In genomic region chr1:10652626-10653025, GRCh38 we compare ENCODE assay signal across 1 cellular context.
TF ChIP-seq lines count a peak whose summit lies in the region.

No MANE protein-coding gene starts in this region.

TF ChIP-seq in HepG2, 621 proteins besides CTCF, POLR2A, EP300 and RAD21 (continued from another document):
- TF ChIP-seq ZNF318 (CRISPR knock-in tag; IDR thresholded peaks at IDR 0.05) (no peak), NCOA1 (CRISPR knock-in tag; IDR thresholded peaks at IDR 0.05) (no peak), SETDB1 (CRISPR knock-in tag; IDR thresholded peaks at IDR 0.05; ENCODE audit: borderline replicate concordance) (no peak)
- TF ChIP-seq, protein P1, sequence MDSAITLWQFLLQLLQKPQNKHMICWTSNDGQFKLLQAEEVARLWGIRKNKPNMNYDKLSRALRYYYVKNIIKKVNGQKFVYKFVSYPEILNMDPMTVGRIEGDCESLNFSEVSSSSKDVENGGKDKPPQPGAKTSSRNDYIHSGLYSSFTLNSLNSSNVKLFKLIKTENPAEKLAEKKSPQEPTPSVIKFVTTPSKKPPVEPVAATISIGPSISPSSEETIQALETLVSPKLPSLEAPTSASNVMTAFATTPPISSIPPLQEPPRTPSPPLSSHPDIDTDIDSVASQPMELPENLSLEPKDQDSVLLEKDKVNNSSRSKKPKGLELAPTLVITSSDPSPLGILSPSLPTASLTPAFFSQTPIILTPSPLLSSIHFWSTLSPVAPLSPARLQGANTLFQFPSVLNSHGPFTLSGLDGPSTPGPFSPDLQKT (CRISPR knock-in tag; IDR thresholded peaks at IDR 0.05; ENCODE audit: borderline replicate concordance) = no peak
